Comparison of ENCODE assay signal across 22 cellular contexts in genomic region chr10:129120441-129120840, GRCh38.
DNase-seq lines count a peak whose midpoint lies in the region; ATAC-seq and TF ChIP-seq lines count a peak whose summit lies in the region.
"Had no signal": no experiment of that assay in that cellular context is flagged by ENCODE, and none has a peak within 500 bp of the region (broad histone marks: within the 10 kb centered on the region; RNA-seq: fewer than 3 reads in every experiment).

No MANE protein-coding gene starts in this region.

- H3K4me1 Mint-ChIP-seq in activated CD8-positive, alpha-beta memory T cell treated with anti-CD3 and anti-CD28 coated beads, Interleukin-2, amount 10 ng/mL, durations not matched to agents 7 days and 5 days: no peaks in the 10 kb centered on the region
- peaks cover 15% of the 10 kb centered on the region for H3K4me1 Mint-ChIP-seq in T-helper 2 cell treated with Interferon-gamma antibody and Interleukin-4, amounts not matched to agents 5 μg/mL and 100 μg/mL, for 36 hours (ENCODE audit: low read depth)
- H3K4me1 Mint-ChIP-seq in endodermal cell: peaks cover 16% of the 10 kb centered on the region
- no peaks in the 10 kb centered on the region for H3K4me1 Mint-ChIP-seq in osteocyte (ENCODE audit: unreplicated experiment)
- H3K4me1 Mint-ChIP-seq: B cell had no signal

- H3K27me3 Mint-ChIP-seq in activated CD8-positive, alpha-beta memory T cell treated with anti-CD3 and anti-CD28 coated beads, Interleukin-2, amount 10 ng/mL, durations not matched to agents 7 days and 5 days: no peaks in the 10 kb centered on the region
- H3K27me3 Mint-ChIP-seq in T-helper 2 cell treated with Interferon-gamma antibody and Interleukin-4, amounts not matched to agents 5 μg/mL and 100 μg/mL, for 36 hours (ENCODE audit: low read depth): peaks cover 29% of the 10 kb centered on the region
- H3K27me3 Mint-ChIP-seq in endodermal cell (ENCODE audit: insufficient read depth) (peaks cover 23% of the 10 kb centered on the region), osteocyte (ENCODE audit: unreplicated experiment) (no peaks in the 10 kb centered on the region)
- H3K27me3 Mint-ChIP-seq: B cell; CD4-positive, CD25-positive, alpha-beta regulatory T cell; CD8-positive, alpha-beta memory T cell had no signal

- H3K4me3 Mint-ChIP-seq in activated CD8-positive, alpha-beta memory T cell treated with anti-CD3 and anti-CD28 coated beads, Interleukin-2, amount 10 ng/mL, durations not matched to agents 7 days and 5 days: no peak overlapping the region
- no peak overlapping the region for H3K4me3 Mint-ChIP-seq in T-helper 2 cell treated with Interferon-gamma antibody and Interleukin-4, amounts not matched to agents 5 μg/mL and 100 μg/mL, for 36 hours
- H3K4me3 Mint-ChIP-seq in endodermal cell: no peak overlapping the region
- no peak overlapping the region for H3K4me3 Mint-ChIP-seq in osteocyte (ENCODE audit: unreplicated experiment)
- H3K4me3 Mint-ChIP-seq: B cell; CD8-positive, alpha-beta memory T cell; HFFc6 had no signal

- DNase-seq in activated CD8-positive, alpha-beta memory T cell treated with anti-CD3 and anti-CD28 coated beads, Interleukin-2, amount 10 ng/mL, durations not matched to agents 7 days and 5 days: peak; percentile 18
- no peak for DNase-seq in activated CD8-positive, alpha-beta memory T cell treated with anti-CD3 and anti-CD28 coated beads, Interleukin-2, amount 50 U/mL, for 48 hours
- DNase-seq in T-helper 2 cell treated with Interferon-gamma antibody and Interleukin-4, amounts not matched to agents 5 μg/mL and 100 μg/mL, for 36 hours (ENCODE audit: low spot score): no peak
- DNase-seq in endodermal cell (peak; percentile 24), osteocyte (ENCODE audit: extremely low spot score, unreplicated experiment) (peak; percentile 19), epidermal melanocyte (ENCODE audit: insufficient read length, low spot score) (no peak)
- no peak for DNase-seq in effector CD8-positive, alpha-beta T cell (lab: John Stamatoyannopoulos, UW)
- DNase-seq: Calu3; CD4-positive, CD25-positive, alpha-beta regulatory T cell; CD8-positive, alpha-beta memory T cell; COR-L47; DMS53; DMS79 treated with DMSO at 0.1 percent for 48 hours; GF-D8; GM23248; HFFc6 had no signal

- no peak overlapping the region for H3K4me3 ChIP-seq in endodermal cell (ENCODE audit: low read length)
- H3K4me3 ChIP-seq: BLaER1, GM23248, HAP-1 had no signal

- H3K36me3 Mint-ChIP-seq in activated CD8-positive, alpha-beta memory T cell treated with anti-CD3 and anti-CD28 coated beads, Interleukin-2, amount 10 ng/mL, durations not matched to agents 7 days and 5 days: no peaks in the 10 kb centered on the region
- H3K36me3 Mint-ChIP-seq in T-helper 2 cell treated with Interferon-gamma antibody and Interleukin-4, amounts not matched to agents 5 μg/mL and 100 μg/mL, for 36 hours (ENCODE audit: low read depth): peaks cover 1% of the 10 kb centered on the region
- no peaks in the 10 kb centered on the region for H3K36me3 Mint-ChIP-seq in endodermal cell (ENCODE audit: low read depth)
- H3K36me3 Mint-ChIP-seq in osteocyte (ENCODE audit: unreplicated experiment): no peaks in the 10 kb centered on the region
- H3K36me3 Mint-ChIP-seq: CD4-positive, CD25-positive, alpha-beta regulatory T cell; CD8-positive, alpha-beta memory T cell had no signal

- no peak overlapping the region for H3K9ac ChIP-seq in endodermal cell (ENCODE audit: extremely low read depth, low read length, poor library complexity, severe bottlenecking)
- H3K9ac ChIP-seq: BLaER1, GM23248 had no signal

- no peak overlapping the region for H3K27ac ChIP-seq in endodermal cell (ENCODE audit: low read depth, low read length)
- H3K27ac ChIP-seq: 22Rv1, BLaER1, C4-2B, GM23248 had no signal

- CTCF ChIA-PET in activated CD8-positive, alpha-beta memory T cell treated with anti-CD3 and anti-CD28 coated beads, Interleukin-2, amount 10 ng/mL, durations not matched to agents 7 days and 5 days (lab: Charles Lee): no interaction called here

- no peaks in the 10 kb centered on the region for H3K9me3 ChIP-seq in endodermal cell (ENCODE audit: control insufficient read depth, low read length)
- H3K9me3 ChIP-seq: BLaER1, HAP-1 had no signal

- no peak overlapping the region for H3K27ac Mint-ChIP-seq in activated CD8-positive, alpha-beta memory T cell treated with anti-CD3 and anti-CD28 coated beads, Interleukin-2, amount 10 ng/mL, durations not matched to agents 7 days and 5 days
- peak overlapping the region; percentile 31 for H3K27ac Mint-ChIP-seq in T-helper 2 cell treated with Interferon-gamma antibody and Interleukin-4, amounts not matched to agents 5 μg/mL and 100 μg/mL, for 36 hours
- H3K27ac Mint-ChIP-seq in endodermal cell (no peak overlapping the region), osteocyte (ENCODE audit: unreplicated experiment) (no peak overlapping the region)
- H3K27ac Mint-ChIP-seq: B cell, HFFc6 had no signal

- no peaks in the 10 kb centered on the region for H3K4me1 ChIP-seq in endodermal cell (ENCODE audit: control insufficient read depth, insufficient read depth, low read length)
- H3K4me1 ChIP-seq: BLaER1, HAP-1 had no signal

- no peak for ATAC-seq in activated CD8-positive, alpha-beta memory T cell treated with anti-CD3 and anti-CD28 coated beads, Interleukin-2, amount 10 ng/mL, durations not matched to agents 7 days and 5 days
- ATAC-seq in HG03520 (IDR thresholded peaks at IDR 0.05; ENCODE audit: unreplicated experiment): no peak

- H3K9me3 Mint-ChIP-seq in activated CD8-positive, alpha-beta memory T cell treated with anti-CD3 and anti-CD28 coated beads, Interleukin-2, amount 10 ng/mL, durations not matched to agents 7 days and 5 days (ENCODE audit: low read depth): peaks cover 4% of the 10 kb centered on the region
- no peaks in the 10 kb centered on the region for H3K9me3 Mint-ChIP-seq in T-helper 2 cell treated with Interferon-gamma antibody and Interleukin-4, amounts not matched to agents 5 μg/mL and 100 μg/mL, for 36 hours
- H3K9me3 Mint-ChIP-seq in endodermal cell (peaks cover 3% of the 10 kb centered on the region), osteocyte (ENCODE audit: unreplicated experiment) (peaks cover 18% of the 10 kb centered on the region)

- H3K36me3 ChIP-seq in endodermal cell (ENCODE audit: control insufficient read depth, insufficient read depth, low read length): no peaks in the 10 kb centered on the region
- H3K36me3 ChIP-seq: BLaER1, HAP-1 had no signal

- TF ChIP-seq CTCF in endodermal cell (conservative IDR thresholded peaks at IDR 0.05) (no peak), osteocyte (IDR thresholded peaks at IDR 0.05) (no peak)

- H3K27me3 ChIP-seq in endodermal cell (ENCODE audit: control insufficient read depth, insufficient read depth, low read length, poor library complexity, severe bottlenecking): peaks cover 34% of the 10 kb centered on the region
- H3K27me3 ChIP-seq: BLaER1 had no signal

- 100% methylated on average over 1 of the region's 2 CpGs for WGBS in endodermal cell (ENCODE audit: insufficient coverage in 1 of 2, insufficient read length in 1 of 2), 2 experiments

Comparison
In these comparisons a context has a peak if more than half of its experiments do, and no peak if none do; other contexts are left out.
1. DNase-seq: peak in activated CD8-positive, alpha-beta memory T cell treated with anti-CD3 and anti-CD28 coated beads, Interleukin-2, amount 10 ng/mL, durations not matched to agents 7 days and 5 days (single experiment), endodermal cell (single experiment) and osteocyte (single experiment); none in activated CD8-positive, alpha-beta memory T cell treated with anti-CD3 and anti-CD28 coated beads, Interleukin-2, amount 50 U/mL, for 48 hours (single experiment), T-helper 2 cell treated with Interferon-gamma antibody and Interleukin-4, amounts not matched to agents 5 μg/mL and 100 μg/mL, for 36 hours (single experiment), epidermal melanocyte (single experiment) and effector CD8-positive, alpha-beta T cell (single experiment).